Comparison of ENCODE assay signal across 8 cellular contexts in the genomic region with DNA sequence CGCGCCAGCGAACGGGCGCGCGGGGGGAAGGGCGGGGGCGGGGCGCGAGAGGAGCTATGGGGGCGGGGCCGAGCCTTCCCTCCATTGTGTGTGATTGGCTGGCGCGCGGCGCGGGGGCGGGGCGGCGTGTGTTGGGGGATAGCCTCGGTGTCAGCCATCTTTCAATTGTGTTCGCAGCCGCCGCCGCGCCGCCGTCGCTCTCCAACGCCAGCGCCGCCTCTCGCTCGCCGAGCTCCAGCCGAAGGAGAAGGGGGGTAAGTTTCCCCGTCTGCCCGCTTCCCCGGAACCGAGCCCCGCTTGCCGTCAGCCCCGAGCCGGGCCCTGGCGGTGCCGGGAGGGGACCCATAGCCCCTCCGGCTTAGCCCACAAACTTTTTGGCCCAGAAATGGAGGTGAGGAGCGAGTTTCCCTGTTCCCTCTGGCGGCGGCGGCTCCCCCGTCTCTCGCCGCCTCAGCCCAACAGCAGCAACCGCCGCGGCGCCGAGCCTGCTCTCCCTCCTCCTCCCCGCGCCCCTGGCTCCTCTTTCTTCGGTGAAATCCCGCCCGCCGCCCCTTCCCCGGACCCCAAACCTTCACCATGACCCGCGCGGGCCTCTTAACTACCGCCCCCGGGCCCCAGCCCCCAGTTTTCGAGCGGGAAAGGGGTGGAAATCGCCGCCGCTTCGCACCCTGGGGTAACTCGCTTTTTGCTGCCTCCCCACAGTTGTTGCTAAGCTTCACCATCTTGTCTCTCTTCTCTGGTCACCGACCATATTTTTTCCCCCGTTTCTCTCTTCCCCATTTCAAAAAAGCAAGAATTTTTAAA. TPM values are rescaled to one million over a fixed set of nuclear protein-coding genes. Genes with fewer than 3 reads are reported as not detected.
A peak's percentile ranks its signal among the peaks of the same experiment; 100 is the strongest.
DNase-seq lines count a peak whose midpoint lies in the region; ATAC-seq and TF ChIP-seq lines count a peak whose summit lies in the region.

A gene (plus strand): TSS at position 159 of the 804 bp plus-strand sequence. CDS start 1,636 bp downstream, outside the sequence.

- TF ChIP-seq CTCF in Peyer's patch (IDR thresholded peaks at IDR 0.05) (peak in 3 of 6 experiments; percentile 17 to 40 (median 23)), esophagus muscularis mucosa (IDR thresholded peaks at IDR 0.05) (peak in 2 of 3 experiments; percentile 13 to 17)

- no peaks in the 10 kb centered on the region for H3K27me3 ChIP-seq in Peyer's patch
- H3K27me3 ChIP-seq in esophagus muscularis mucosa = no peaks in the 10 kb centered on the region

- H3K4me1 ChIP-seq in Peyer's patch = peaks cover 0 to 40% (median 12%) of the 10 kb centered on the region in 4 donors
- H3K4me1 ChIP-seq in esophagus muscularis mucosa = peaks cover 33 to 55% (median 50%) of the 10 kb centered on the region in 4 donors

- TF ChIP-seq POLR2A in Peyer's patch (IDR thresholded peaks at IDR 0.05) (peak; percentile 98 to 99), esophagus muscularis mucosa (IDR thresholded peaks at IDR 0.05; ENCODE audit: low read depth) (peak; percentile 88)

- no peak for TF ChIP-seq EP300 in esophagus muscularis mucosa (IDR thresholded peaks at IDR 0.05)

- WGBS in esophagus muscularis mucosa = under 1% methylated on average over 37 of the region's 81 CpGs

- H3K36me3 ChIP-seq in KOPT-K1 (ENCODE audit: insufficient read depth, low read length) (peaks cover 37% of the 10 kb centered on the region), Peyer's patch (peaks cover 0 to 22% (median 0%) of the 10 kb centered on the region in 3 donors), esophagus muscularis mucosa (peaks cover 0 to 43% (median 20%) of the 10 kb centered on the region in 4 donors)

- intact Hi-C loops in esophagus muscularis mucosa (cut with DNase I) = loop anchor here (5.0 kb wide), 1 partner anchor 65 kb away; a partner anchor contains a TSS

- H3K9me3 ChIP-seq in KOPT-K1 (ENCODE audit: insufficient read depth, low read length, poor library complexity, severe bottlenecking) = no peaks in the 10 kb centered on the region
- no peaks in the 10 kb centered on the region for H3K9me3 ChIP-seq in Peyer's patch
- peaks cover 0 to 2% (median 0%) of the 10 kb centered on the region in 4 donors for H3K9me3 ChIP-seq in esophagus muscularis mucosa

- DNase-seq in DMS79 (lab: John Stamatoyannopoulos, UW) (peak; percentile 93), Peyer's patch (peak; percentile 99), esophagus muscularis mucosa (ENCODE audit: extremely low spot score) (peak; percentile 100), myocyte (ENCODE audit: low read depth) (peak; percentile 96)
- peak; percentile 99 for DNase-seq in activated T-cell treated with anti-CD3 and anti-CD28 coated beads, Interleukin-2, amount 50 U/mL, for 48 hours
- peak; percentile 92 to 95 for DNase-seq in stimulated activated CD8-positive, alpha-beta memory T cell treated with anti-CD3 and anti-CD28 coated beads, Interleukin-7, amount 100 ng/mL, for 48 hours (ENCODE audit: extremely low read depth in 1 of 2, low read depth in 1 of 2)

- peak; percentile 75 for ATAC-seq in GM21786 (IDR thresholded peaks at IDR 0.05; ENCODE audit: unreplicated experiment)

- H3K27ac ChIP-seq in KOPT-K1 (ENCODE audit: low read depth, low read length, poor library complexity, severe bottlenecking) = peak within 1 kb of the TSS; percentile 94
- peak within 1 kb of the TSS; percentile 90 to 99 (median 98) for H3K27ac ChIP-seq in Peyer's patch
- peak within 1 kb of the TSS; percentile 98 to 100 (median 99) for H3K27ac ChIP-seq in esophagus muscularis mucosa (replicated peaks in 1 of 4)

- H3K4me3 ChIP-seq in Peyer's patch (peak within 1 kb of the TSS; percentile 59 to 84 (median 72)), esophagus muscularis mucosa (peak within 1 kb of the TSS; percentile 84 to 91 (median 88))

RNA-seq across cellular contexts. Expression of the gene that starts here (rescaled TPM):
- total RNA-seq in Peyer's patch (100 to 1,000 TPM; 202 to 340 (median 291) TPM), esophagus muscularis mucosa (100 to 1,000 TPM; 319 to 384 (median 350) TPM), myocyte (288 and 318 TPM in 2 replicates)
- 318 TPM for polyA plus RNA-seq in myocyte (2012)

Comparison
In these comparisons a context has a peak if more than half of its experiments do, and no peak if none do; other contexts are left out.
1. Peak in every context shown above with its lines: DNase-seq, ATAC-seq, H3K4me3 ChIP-seq and H3K27ac ChIP-seq.